In the genomic region with DNA sequence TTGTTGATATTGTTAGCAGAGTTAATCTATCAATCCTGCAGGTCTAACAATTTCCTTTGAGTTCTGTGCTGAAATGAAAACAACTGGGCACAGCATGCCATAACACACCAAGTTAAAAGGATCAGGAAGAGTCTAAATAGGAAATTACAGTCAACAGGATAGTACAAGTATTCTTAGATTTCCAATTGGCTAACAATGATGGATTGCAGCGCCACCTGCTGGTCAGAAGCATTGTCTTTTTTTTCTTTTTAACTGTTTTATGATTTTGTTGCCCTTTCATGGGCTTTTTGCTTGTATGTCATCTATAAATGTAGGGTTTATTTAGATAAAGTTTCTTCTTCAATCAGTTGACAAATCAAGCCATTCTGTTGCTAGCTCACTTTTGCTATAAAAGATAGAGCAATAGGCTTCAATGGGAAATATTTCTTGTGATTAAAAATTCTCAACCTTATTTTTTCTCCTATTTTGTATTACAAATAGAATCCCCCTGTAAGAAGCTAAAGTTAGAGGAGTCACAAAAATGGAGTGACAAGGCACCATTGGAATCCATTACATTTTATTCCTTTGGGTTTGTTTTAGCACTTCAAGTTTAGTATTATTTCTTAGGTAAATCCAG, we compare ENCODE assay signal across 1 cellular context.
TF ChIP-seq lines count a peak whose summit lies in the region.

No MANE protein-coding gene starts in this region.

TF ChIP-seq in HepG2, 621 proteins besides CTCF, POLR2A, EP300 and RAD21 (continues in another document):
- TF ChIP-seq FOXP4 (CRISPR knock-in tag; IDR thresholded peaks at IDR 0.05) = no peak
- TF ChIP-seq CBX2 (IDR thresholded peaks at IDR 0.05; ENCODE audit: low read depth, low read length) = no peak
- no peak for TF ChIP-seq CBX2 (CRISPR knock-in tag; IDR thresholded peaks at IDR 0.05; ENCODE audit: low read depth)
- TF ChIP-seq, protein P1, sequence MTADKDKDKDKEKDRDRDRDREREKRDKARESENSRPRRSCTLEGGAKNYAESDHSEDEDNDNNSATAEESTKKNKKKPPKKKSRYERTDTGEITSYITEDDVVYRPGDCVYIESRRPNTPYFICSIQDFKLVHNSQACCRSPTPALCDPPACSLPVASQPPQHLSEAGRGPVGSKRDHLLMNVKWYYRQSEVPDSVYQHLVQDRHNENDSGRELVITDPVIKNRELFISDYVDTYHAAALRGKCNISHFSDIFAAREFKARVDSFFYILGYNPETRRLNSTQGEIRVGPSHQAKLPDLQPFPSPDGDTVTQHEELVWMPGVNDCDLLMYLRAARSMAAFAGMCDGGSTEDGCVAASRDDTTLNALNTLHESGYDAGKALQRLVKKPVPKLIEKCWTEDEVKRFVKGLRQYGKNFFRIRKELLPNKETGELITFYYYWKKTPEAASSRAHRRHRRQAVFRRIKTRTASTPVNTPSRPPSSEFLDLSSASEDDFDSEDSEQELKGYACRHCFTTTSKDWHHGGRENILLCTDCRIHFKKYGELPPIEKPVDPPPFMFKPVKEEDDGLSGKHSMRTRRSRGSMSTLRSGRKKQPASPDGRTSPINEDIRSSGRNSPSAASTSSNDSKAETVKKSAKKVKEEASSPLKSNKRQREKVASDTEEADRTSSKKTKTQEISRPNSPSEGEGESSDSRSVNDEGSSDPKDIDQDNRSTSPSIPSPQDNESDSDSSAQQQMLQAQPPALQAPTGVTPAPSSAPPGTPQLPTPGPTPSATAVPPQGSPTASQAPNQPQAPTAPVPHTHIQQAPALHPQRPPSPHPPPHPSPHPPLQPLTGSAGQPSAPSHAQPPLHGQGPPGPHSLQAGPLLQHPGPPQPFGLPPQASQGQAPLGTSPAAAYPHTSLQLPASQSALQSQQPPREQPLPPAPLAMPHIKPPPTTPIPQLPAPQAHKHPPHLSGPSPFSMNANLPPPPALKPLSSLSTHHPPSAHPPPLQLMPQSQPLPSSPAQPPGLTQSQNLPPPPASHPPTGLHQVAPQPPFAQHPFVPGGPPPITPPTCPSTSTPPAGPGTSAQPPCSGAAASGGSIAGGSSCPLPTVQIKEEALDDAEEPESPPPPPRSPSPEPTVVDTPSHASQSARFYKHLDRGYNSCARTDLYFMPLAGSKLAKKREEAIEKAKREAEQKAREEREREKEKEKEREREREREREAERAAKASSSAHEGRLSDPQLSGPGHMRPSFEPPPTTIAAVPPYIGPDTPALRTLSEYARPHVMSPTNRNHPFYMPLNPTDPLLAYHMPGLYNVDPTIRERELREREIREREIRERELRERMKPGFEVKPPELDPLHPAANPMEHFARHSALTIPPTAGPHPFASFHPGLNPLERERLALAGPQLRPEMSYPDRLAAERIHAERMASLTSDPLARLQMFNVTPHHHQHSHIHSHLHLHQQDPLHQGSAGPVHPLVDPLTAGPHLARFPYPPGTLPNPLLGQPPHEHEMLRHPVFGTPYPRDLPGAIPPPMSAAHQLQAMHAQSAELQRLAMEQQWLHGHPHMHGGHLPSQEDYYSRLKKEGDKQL (CRISPR knock-in tag; IDR thresholded peaks at IDR 0.05; ENCODE audit: low read depth) = no peak
- TF ChIP-seq HNRNPL (IDR thresholded peaks at IDR 0.05; ENCODE audit: low read depth, low read length) = no peak
- no peak for TF ChIP-seq ETS1 (CRISPR knock-in tag; IDR thresholded peaks at IDR 0.05)
- TF ChIP-seq ZFY (CRISPR knock-in tag; IDR thresholded peaks at IDR 0.05) = no peak
- 0 out of 2 replicates have a peak, but pooled peaks have one; percentile 14 for TF ChIP-seq NCOA2 (CRISPR knock-in tag; IDR thresholded peaks at IDR 0.05)
- no peak for TF ChIP-seq ZNF160 (CRISPR knock-in tag; IDR thresholded peaks at IDR 0.05)
- TF ChIP-seq U2AF1 (optimal IDR thresholded peaks at IDR 0.05; ENCODE audit: low read depth, low read length) = no peak
- 0 out of 2 replicates have a peak, but pooled peaks have one; percentile 37 for TF ChIP-seq MIXL1 (CRISPR knock-in tag; IDR thresholded peaks at IDR 0.05)
- TF ChIP-seq CBX1 (IDR thresholded peaks at IDR 0.05; ENCODE audit: low read depth) = no peak
- TF ChIP-seq SMARCE1 (IDR thresholded peaks at IDR 0.05; ENCODE audit: borderline replicate concordance) = no peak
- no peak for TF ChIP-seq SRSF4 (IDR thresholded peaks at IDR 0.05; ENCODE audit: low read depth, low read length, poor library complexity, severe bottlenecking)
- TF ChIP-seq STAG1 (CRISPR knock-in tag; IDR thresholded peaks at IDR 0.05) = peak; percentile 84
- no peak for TF ChIP-seq ZNF468 (CRISPR knock-in tag; IDR thresholded peaks at IDR 0.05)
- TF ChIP-seq RBM39 (IDR thresholded peaks at IDR 0.05; ENCODE audit: low read depth, low read length, poor library complexity, severe bottlenecking) = no peak
- no peak for TF ChIP-seq RNF2 (conservative IDR thresholded peaks at IDR 0.05; ENCODE audit: low read depth)
- TF ChIP-seq MEIS2 (CRISPR knock-in tag; IDR thresholded peaks at IDR 0.05) = no peak
- no peak for TF ChIP-seq ZNF235 (CRISPR knock-in tag; IDR thresholded peaks at IDR 0.05; ENCODE audit: borderline replicate concordance)
- TF ChIP-seq PCBP2 (optimal IDR thresholded peaks at IDR 0.05; ENCODE audit: low read depth, low read length, poor library complexity, severe bottlenecking) = no peak
- TF ChIP-seq ZNF670 (CRISPR knock-in tag; IDR thresholded peaks at IDR 0.05; ENCODE audit: borderline replicate concordance) = no peak
- TF ChIP-seq ATF2 (CRISPR knock-in tag; IDR thresholded peaks at IDR 0.05) = no peak
- peak; percentile 52; the same call in 1 of the 2 replicates for TF ChIP-seq ZNF652 (CRISPR knock-in tag; IDR thresholded peaks at IDR 0.05; ENCODE audit: borderline replicate concordance, low read depth)
- TF ChIP-seq SMYD3 (CRISPR knock-in tag; IDR thresholded peaks at IDR 0.05) = no peak
- TF ChIP-seq SMC3 (IDR thresholded peaks at IDR 0.05; ENCODE audit: low read length) = peak; percentile 72
- no peak for TF ChIP-seq ZNF674 (CRISPR knock-in tag; IDR thresholded peaks at IDR 0.05; ENCODE audit: low read depth)
- TF ChIP-seq ZNF7 (CRISPR knock-in tag; IDR thresholded peaks at IDR 0.05) = no peak
- no peak for TF ChIP-seq ZNF280D (CRISPR knock-in tag; IDR thresholded peaks at IDR 0.05)
- TF ChIP-seq CREB1 (IDR thresholded peaks at IDR 0.05) = no peak
- no peak for TF ChIP-seq CREB1 (CRISPR knock-in tag; IDR thresholded peaks at IDR 0.05)
- TF ChIP-seq, protein P2, sequence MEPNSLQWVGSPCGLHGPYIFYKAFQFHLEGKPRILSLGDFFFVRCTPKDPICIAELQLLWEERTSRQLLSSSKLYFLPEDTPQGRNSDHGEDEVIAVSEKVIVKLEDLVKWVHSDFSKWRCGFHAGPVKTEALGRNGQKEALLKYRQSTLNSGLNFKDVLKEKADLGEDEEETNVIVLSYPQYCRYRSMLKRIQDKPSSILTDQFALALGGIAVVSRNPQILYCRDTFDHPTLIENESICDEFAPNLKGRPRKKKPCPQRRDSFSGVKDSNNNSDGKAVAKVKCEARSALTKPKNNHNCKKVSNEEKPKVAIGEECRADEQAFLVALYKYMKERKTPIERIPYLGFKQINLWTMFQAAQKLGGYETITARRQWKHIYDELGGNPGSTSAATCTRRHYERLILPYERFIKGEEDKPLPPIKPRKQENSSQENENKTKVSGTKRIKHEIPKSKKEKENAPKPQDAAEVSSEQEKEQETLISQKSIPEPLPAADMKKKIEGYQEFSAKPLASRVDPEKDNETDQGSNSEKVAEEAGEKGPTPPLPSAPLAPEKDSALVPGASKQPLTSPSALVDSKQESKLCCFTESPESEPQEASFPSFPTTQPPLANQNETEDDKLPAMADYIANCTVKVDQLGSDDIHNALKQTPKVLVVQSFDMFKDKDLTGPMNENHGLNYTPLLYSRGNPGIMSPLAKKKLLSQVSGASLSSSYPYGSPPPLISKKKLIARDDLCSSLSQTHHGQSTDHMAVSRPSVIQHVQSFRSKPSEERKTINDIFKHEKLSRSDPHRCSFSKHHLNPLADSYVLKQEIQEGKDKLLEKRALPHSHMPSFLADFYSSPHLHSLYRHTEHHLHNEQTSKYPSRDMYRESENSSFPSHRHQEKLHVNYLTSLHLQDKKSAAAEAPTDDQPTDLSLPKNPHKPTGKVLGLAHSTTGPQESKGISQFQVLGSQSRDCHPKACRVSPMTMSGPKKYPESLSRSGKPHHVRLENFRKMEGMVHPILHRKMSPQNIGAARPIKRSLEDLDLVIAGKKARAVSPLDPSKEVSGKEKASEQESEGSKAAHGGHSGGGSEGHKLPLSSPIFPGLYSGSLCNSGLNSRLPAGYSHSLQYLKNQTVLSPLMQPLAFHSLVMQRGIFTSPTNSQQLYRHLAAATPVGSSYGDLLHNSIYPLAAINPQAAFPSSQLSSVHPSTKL (CRISPR knock-in tag; IDR thresholded peaks at IDR 0.05) = peak; percentile 21; the same call in 1 of the 2 replicates
- no peak for TF ChIP-seq ZNF263 (CRISPR knock-in tag; IDR thresholded peaks at IDR 0.05)
- TF ChIP-seq PRDM10 (CRISPR knock-in tag; IDR thresholded peaks at IDR 0.05; ENCODE audit: low read depth) = no peak
